Comparison of ENCODE assay signal across 1 cellular context in the genomic region with DNA sequence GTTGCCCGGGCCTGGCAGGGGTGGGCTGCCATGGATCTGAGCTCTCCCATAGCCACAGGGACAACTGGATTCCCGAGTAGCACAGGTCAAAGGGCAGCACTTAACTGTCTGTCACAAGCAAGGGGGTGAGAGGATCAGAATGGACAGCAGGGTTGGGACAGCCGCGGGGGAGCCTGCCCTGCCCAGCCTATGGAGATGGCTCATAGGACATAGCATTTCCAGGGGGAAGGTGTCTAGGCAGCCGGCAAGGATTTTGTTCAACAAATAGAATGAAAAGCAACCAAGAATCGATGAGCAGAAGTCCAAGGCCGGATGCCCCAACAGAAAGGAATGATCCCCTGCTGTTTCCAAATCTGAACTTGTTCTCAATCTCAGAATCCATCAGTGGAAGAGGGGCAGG.
TF ChIP-seq lines count a peak whose summit lies in the region.

No MANE protein-coding gene starts in this region.

TF ChIP-seq in HEK293T, 16 proteins besides CTCF, POLR2A, EP300 and RAD21 (continued from another document):
- no peak for TF ChIP-seq FOXK2 (IDR thresholded peaks at IDR 0.05)
- no peak for TF ChIP-seq LEF1 (IDR thresholded peaks at IDR 0.05; ENCODE audit: borderline replicate concordance)
- no peak for TF ChIP-seq FOXA1 (IDR thresholded peaks at IDR 0.05)
- no peak for TF ChIP-seq ZNF384 (IDR thresholded peaks at IDR 0.05)
- no peak for TF ChIP-seq NFRKB (IDR thresholded peaks at IDR 0.05)
- TF ChIP-seq HDGF (IDR thresholded peaks at IDR 0.05; ENCODE audit: borderline replicate concordance): no peak
- no peak for TF ChIP-seq CTBP1 (IDR thresholded peaks at IDR 0.05; ENCODE audit: borderline replicate concordance)
- TF ChIP-seq BHLHE40 (IDR thresholded peaks at IDR 0.05; ENCODE audit: borderline replicate concordance): no peak
TF ChIP-seq in HEK293T: peak in this region for 0.
